13 cellular contexts compared by ENCODE assay signal in genomic region chr10:71984798-71985388, GRCh38. TPM values are rescaled to one million over a fixed set of nuclear protein-coding genes. Genes with fewer than 3 reads are reported as not detected.
DNase-seq lines count a peak whose midpoint lies in the region; ATAC-seq and TF ChIP-seq lines count a peak whose summit lies in the region.
"Had no signal": no experiment of that assay in that cellular context is flagged by ENCODE, and none has a peak within 500 bp of the region (broad histone marks: within the 10 kb centered on the region; RNA-seq: fewer than 3 reads in every experiment).

No MANE protein-coding gene starts in this region.

- peak overlapping the region; percentile 14 to 34 for H3K27ac Mint-ChIP-seq in natural killer cell treated with Interleukin-12 subunit alpha and Interleukin-12 subunit beta and Interleukin-15 and Interleukin-18, amount 100 ng/mL, for 72 hours
- H3K27ac Mint-ChIP-seq in natural killer cell, result no peak overlapping the region
- H3K27ac Mint-ChIP-seq: B cell had no signal

- peaks cover 12 to 18% of the 10 kb centered on the region in 2 donors for H3K4me1 Mint-ChIP-seq in natural killer cell treated with Interleukin-12 subunit alpha and Interleukin-12 subunit beta and Interleukin-15 and Interleukin-18, amount 100 ng/mL, for 72 hours (ENCODE audit: low read depth in 2 of 2)
- H3K4me1 Mint-ChIP-seq in natural killer cell, result peaks cover 0 to 5% of the 10 kb centered on the region in 2 donors

- H3K4me1 ChIP-seq in colonic mucosa (no peaks in the 10 kb centered on the region), osteoblast (ENCODE audit: insufficient read depth, low read length) (peaks cover 74% of the 10 kb centered on the region)

- ATAC-seq in natural killer cell treated with Interleukin-12 subunit alpha and Interleukin-12 subunit beta and Interleukin-15 and Interleukin-18, amount 100 ng/mL, for 72 hours, result no peak
- ATAC-seq in natural killer cell, result no peak

- peak overlapping the region; percentile 73 for H3K4me3 Mint-ChIP-seq in natural killer cell treated with Interleukin-12 subunit alpha and Interleukin-12 subunit beta and Interleukin-15 and Interleukin-18, amount 100 ng/mL, for 72 hours
- H3K4me3 Mint-ChIP-seq in natural killer cell, result no peak overlapping the region
- H3K4me3 Mint-ChIP-seq: B cell had no signal

- peak overlapping the region; percentile 54 for H3K4me2 ChIP-seq in osteoblast (ENCODE audit: insufficient read depth, low read length)

- H3K27me3 ChIP-seq in colonic mucosa (no peaks in the 10 kb centered on the region), osteoblast (ENCODE audit: insufficient read depth, low read length) (no peaks in the 10 kb centered on the region)

- no peak overlapping the region for H3K9ac ChIP-seq in colonic mucosa (ENCODE audit: low read depth in 2 of 2, low read length in 2 of 2)

- H3K27me3 Mint-ChIP-seq in natural killer cell treated with Interleukin-12 subunit alpha and Interleukin-12 subunit beta and Interleukin-15 and Interleukin-18, amount 100 ng/mL, for 72 hours, result peaks cover 9 to 10% of the 10 kb centered on the region in 2 donors
- H3K27me3 Mint-ChIP-seq in natural killer cell (ENCODE audit: low read depth in 2 of 2), result peaks cover 0 to 3% of the 10 kb centered on the region in 2 donors

- TF ChIP-seq CTCF in natural killer cell (IDR thresholded peaks at IDR 0.05) (no peak), colonic mucosa (IDR thresholded peaks at IDR 0.05) (no peak), osteoblast (IDR thresholded peaks at IDR 0.05; ENCODE audit: extremely low read depth, low read depth, low read length) (no peak)

- in situ Hi-C loops in G401 (cut with HindIII; ENCODE audit: low sequenced_read_pairs), result no loop called here

- no peak overlapping the region for H2AFZ ChIP-seq in osteoblast (ENCODE audit: low read length)

- peaks cover 58% of the 10 kb centered on the region for H4K20me1 ChIP-seq in osteoblast (ENCODE audit: insufficient read depth, low read length)

- H3K4me3 ChIP-seq in colonic mucosa, result no peak overlapping the region
- H3K4me3 ChIP-seq in osteoblast (ENCODE audit: insufficient read depth, low read length), result peak overlapping the region; percentile 6
- H3K4me3 ChIP-seq: HAP-1 had no signal

- H3K27ac ChIP-seq in colonic mucosa, result peak overlapping the region; percentile 18
- peak overlapping the region; percentile 82 for H3K27ac ChIP-seq in osteoblast (ENCODE audit: low read depth, low read length)

- intact Hi-C loops in natural killer cell (cut with micrococcal nuclease) (no loop called here), colonic mucosa (cut with DNase I) (no loop called here)

- H3K36me3 ChIP-seq in colonic mucosa (no peaks in the 10 kb centered on the region), osteoblast (ENCODE audit: insufficient read depth, low read length) (peaks cover 5% of the 10 kb centered on the region)

- no peaks in the 10 kb centered on the region for H3K9me3 ChIP-seq in colonic mucosa
- H3K9me3 ChIP-seq in osteoblast (ENCODE audit: low read depth, low read length), result no peaks in the 10 kb centered on the region

- no peaks in the 10 kb centered on the region for H3K9me3 Mint-ChIP-seq in natural killer cell treated with Interleukin-12 subunit alpha and Interleukin-12 subunit beta and Interleukin-15 and Interleukin-18, amount 100 ng/mL, for 72 hours
- no peaks in the 10 kb centered on the region for H3K9me3 Mint-ChIP-seq in natural killer cell

- H3K79me2 ChIP-seq in osteoblast (ENCODE audit: insufficient read depth, low read length), result peaks cover 89% of the 10 kb centered on the region

- no peak for DNase-seq in natural killer cell treated with Interleukin-12 subunit alpha and Interleukin-12 subunit beta and Interleukin-15 and Interleukin-18, amount 100 ng/mL, for 72 hours (ENCODE audit: low spot score)
- no peak for DNase-seq in natural killer cell
- no peak for DNase-seq in colonic mucosa
- peak; percentile 17 for DNase-seq in osteoblast (ENCODE audit: insufficient read length, low spot score, missing footprints)
- DNase-seq in NCI-H187 treated with DMSO at 0.1 percent for 48 hours (lab: John Stamatoyannopoulos, UW), result no peak
- no peak for DNase-seq in NK-92 (lab: John Stamatoyannopoulos, UW; ENCODE audit: unreplicated experiment)
- no peak for DNase-seq in UCSD-AML1 (lab: John Stamatoyannopoulos, UW; ENCODE audit: unreplicated experiment)
- no peak for DNase-seq in G401 (ENCODE audit: low spot score)
- DNase-seq: NCI-H2029 treated with DMSO at 0.1 percent for 48 hours; stimulated activated CD4-positive, alpha-beta T cell treated with anti-CD3 and anti-CD28 coated beads, Interleukin-12 subunit alpha, Interleukin-12 subunit beta, amount 100 ng/mL, for 4 hours had no signal

- H3K36me3 Mint-ChIP-seq in natural killer cell treated with Interleukin-12 subunit alpha and Interleukin-12 subunit beta and Interleukin-15 and Interleukin-18, amount 100 ng/mL, for 72 hours, result no peaks in the 10 kb centered on the region
- no peaks in the 10 kb centered on the region for H3K36me3 Mint-ChIP-seq in natural killer cell

RNA-seq across cellular contexts. Expression of gene CHST3, which starts 20.7 kb away (rescaled TPM):
- not detected for total RNA-seq in natural killer cell treated with Interleukin-12 subunit alpha and Interleukin-12 subunit beta and Interleukin-15 and Interleukin-18, amount 100 ng/mL, for 72 hours
- total RNA-seq in natural killer cell (not detected), colonic mucosa (1 to 10 TPM; 2.5 to 3.4 TPM), osteoblast (39.5 and 43.1 TPM in 2 replicates)
- total RNA-seq in G401 (2014; rRNA removed; shearing (Covaris generic)), result 26.6 and 29.9 TPM in 2 replicates
- total RNA-seq: B cell; T-helper 1 cell treated with Interleukin-12 subunit alpha and Interleukin-12 subunit beta and Interleukin-4 antibody, amounts not matched to agents 30 ng/mL and 1 ng/mL, for 36 hours had no signal

Comparison
In these comparisons a context has a peak if more than half of its experiments do, and no peak if none do; other contexts are left out.
1. H3K27ac Mint-ChIP-seq: peak in natural killer cell treated with Interleukin-12 subunit alpha and Interleukin-12 subunit beta and Interleukin-15 and Interleukin-18, amount 100 ng/mL, for 72 hours (2 of 2); none in natural killer cell (0 of 2).